9 cellular contexts compared by ENCODE assay signal in the genomic region with DNA sequence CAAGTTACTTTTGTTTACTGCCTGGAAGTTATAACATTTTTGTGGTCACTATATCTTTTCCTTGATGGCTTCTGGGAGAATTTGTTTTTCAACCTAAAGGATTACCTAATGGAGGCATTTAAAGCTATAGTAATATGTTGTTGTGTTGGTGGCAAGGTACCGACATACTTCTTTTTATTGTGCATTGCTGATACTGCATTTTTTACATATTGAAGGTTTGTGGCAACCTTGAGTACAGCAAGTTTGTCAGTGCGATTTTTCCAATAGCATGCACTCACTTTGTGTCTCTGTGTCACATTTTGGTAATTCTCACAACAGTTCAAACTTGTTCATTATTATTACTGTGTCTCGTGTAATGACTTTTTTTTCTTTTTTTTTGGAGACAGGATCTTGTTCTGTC.
"Had no signal": no experiment of that assay in that cellular context is flagged by ENCODE, and none has a peak within 500 bp of the region (broad histone marks: within the 10 kb centered on the region; RNA-seq: fewer than 3 reads in every experiment).

No MANE protein-coding gene starts in this region.

- H2AFZ ChIP-seq: GM23338 had no signal

- H3K4me2 ChIP-seq: GM23338, KMS-11 had no signal

- H3K4me3 ChIP-seq: GM23338 had no signal

- H3K27ac ChIP-seq: KMS-11 had no signal

- H3K4me3 Mint-ChIP-seq: GM23338, H9 had no signal

- DNase-seq: H9, HCEC 1CT, Karpas-422, KBM-7 had no signal

- H3K9me3 Mint-ChIP-seq: GM23338 had no signal

- ATAC-seq: GM23338 had no signal

- H3K27ac Mint-ChIP-seq: GM23338, H9 had no signal

- FAIRE-seq: H1, H54, HTR-8/SVneo had no signal

- H3K4me1 Mint-ChIP-seq: GM23338, H9 had no signal

- H3K9ac ChIP-seq: KMS-11 had no signal
